In the genomic region with DNA sequence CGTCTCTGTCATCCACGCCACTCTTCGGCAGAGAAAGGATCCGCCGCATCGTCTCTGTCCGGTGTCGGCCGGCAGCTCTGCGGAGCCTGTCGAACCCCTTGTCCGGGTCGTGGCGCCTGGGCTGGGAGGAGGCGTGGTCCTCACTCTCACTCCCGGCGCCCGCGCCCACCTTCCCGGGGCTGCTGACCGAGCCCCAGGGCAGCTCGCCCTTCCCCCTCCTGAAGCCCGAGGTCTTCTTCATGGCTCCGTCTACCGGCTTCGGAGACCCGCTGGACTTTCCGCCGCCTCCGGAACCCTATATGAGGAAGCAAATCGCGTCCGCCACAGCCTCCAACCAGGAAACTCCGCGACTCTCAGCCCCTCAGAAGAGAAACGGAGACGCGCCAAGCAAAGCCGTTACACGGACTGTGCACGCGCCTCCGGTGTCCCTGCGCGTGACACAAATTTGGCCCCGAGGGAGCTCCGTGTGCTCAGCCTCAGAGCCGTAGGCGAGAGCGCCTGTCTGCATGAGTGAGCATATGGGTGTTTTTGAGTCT, we compare ENCODE assay signal across 8 cellular contexts.
DNase-seq lines count a peak whose midpoint lies in the region; ATAC-seq and TF ChIP-seq lines count a peak whose summit lies in the region.
"Not testable (repeated sequence)": the region's sequence is repeated elsewhere in the genome, so short reads cannot be mapped to it uniquely, and the experiment has no call there.

No MANE protein-coding gene starts in this region.

- H3K27me3 Mint-ChIP-seq in naive B cell, result peaks cover 0 to 23% (median 0%) of the 10 kb centered on the region in 3 donors

- intact Hi-C loops in aorta (cut with DNase I), result not testable (repeated sequence)

- 6 to 11% methylated on average over 33 to 44 of the region's 50 CpGs for WGBS in aorta, 2 donors

- not testable (repeated sequence) for H3K9me3 Mint-ChIP-seq in naive B cell

- peak overlapping the region in 1 of 6 donors; percentile 18 for H3K27ac Mint-ChIP-seq in naive B cell

- H3K36me3 Mint-ChIP-seq in naive B cell, result not testable (repeated sequence)

- not testable (repeated sequence) for H3K4me1 ChIP-seq in aorta (ENCODE audit: control insufficient read depth in 1 of 2, insufficient read depth in 2 of 2, low read length in 2 of 2)

- H3K27me3 ChIP-seq in WERI-Rb-1 (ENCODE audit: insufficient read depth, low read depth, severe bottlenecking), result peaks cover 40% of the 10 kb centered on the region
- not testable (repeated sequence) for H3K27me3 ChIP-seq in aorta (ENCODE audit: control insufficient read depth in 1 of 2, insufficient read depth in 2 of 2, low read length in 1 of 2)

- not testable (repeated sequence) for H3K4me1 Mint-ChIP-seq in naive B cell

- not testable (repeated sequence) for H3K27ac ChIP-seq in WERI-Rb-1; aorta (ENCODE audit: low read depth in 1 of 2, low read length in 2 of 2)

- not testable (repeated sequence) for TF ChIP-seq CTCF in WERI-Rb-1 (IDR thresholded peaks at IDR 0.05; ENCODE audit: low read depth, low read length); choroid plexus epithelial cell (conservative IDR thresholded peaks at IDR 0.05; ENCODE audit: low read depth, low read length)

- H3K9me3 ChIP-seq in WERI-Rb-1 (ENCODE audit: severe bottlenecking); aorta (ENCODE audit: control insufficient read depth, low read length): not testable (repeated sequence)

- H3K4me3 ChIP-seq in WERI-Rb-1 (ENCODE audit: low read depth, low read length), result peak overlapping the region; percentile 40
- peak overlapping the region; percentile 34 for H3K4me3 ChIP-seq in choroid plexus epithelial cell (ENCODE audit: low read depth, low read length)
- not testable (repeated sequence) for H3K4me3 ChIP-seq in aorta (ENCODE audit: low read length in 2 of 2)

- H3K4me3 Mint-ChIP-seq in naive B cell, result peak overlapping the region in 6 of 8 donors; percentile 15 to 86 (median 74)

- DNase-seq in WERI-Rb-1 (peak; percentile 12), choroid plexus epithelial cell (ENCODE audit: low read depth) (peak; percentile 1)
- not testable (repeated sequence) for DNase-seq in naive B cell, aorta

- ATAC-seq in GM18499 (IDR thresholded peaks at IDR 0.05; ENCODE audit: insufficient read depth, unreplicated experiment) (peak; percentile 40), GM19455 (IDR thresholded peaks at IDR 0.05; ENCODE audit: unreplicated experiment) (peak; percentile 81), HG02763 (IDR thresholded peaks at IDR 0.05; ENCODE audit: unreplicated experiment) (peak; percentile 55), HG03469 (IDR thresholded peaks at IDR 0.05; ENCODE audit: unreplicated experiment) (peak; percentile 73), naive B cell (ENCODE audit: low read depth in 2 of 2) (peak; percentile 30 to 61), aorta (ENCODE audit: low FRiP score) (peak; percentile 49)

- not testable (repeated sequence) for H3K36me3 ChIP-seq in WERI-Rb-1; aorta (ENCODE audit: control insufficient read depth in 1 of 2, insufficient read depth in 2 of 2, low read length in 1 of 2)
